Comparison of ENCODE assay signal across 8 cellular contexts in the genomic region with DNA sequence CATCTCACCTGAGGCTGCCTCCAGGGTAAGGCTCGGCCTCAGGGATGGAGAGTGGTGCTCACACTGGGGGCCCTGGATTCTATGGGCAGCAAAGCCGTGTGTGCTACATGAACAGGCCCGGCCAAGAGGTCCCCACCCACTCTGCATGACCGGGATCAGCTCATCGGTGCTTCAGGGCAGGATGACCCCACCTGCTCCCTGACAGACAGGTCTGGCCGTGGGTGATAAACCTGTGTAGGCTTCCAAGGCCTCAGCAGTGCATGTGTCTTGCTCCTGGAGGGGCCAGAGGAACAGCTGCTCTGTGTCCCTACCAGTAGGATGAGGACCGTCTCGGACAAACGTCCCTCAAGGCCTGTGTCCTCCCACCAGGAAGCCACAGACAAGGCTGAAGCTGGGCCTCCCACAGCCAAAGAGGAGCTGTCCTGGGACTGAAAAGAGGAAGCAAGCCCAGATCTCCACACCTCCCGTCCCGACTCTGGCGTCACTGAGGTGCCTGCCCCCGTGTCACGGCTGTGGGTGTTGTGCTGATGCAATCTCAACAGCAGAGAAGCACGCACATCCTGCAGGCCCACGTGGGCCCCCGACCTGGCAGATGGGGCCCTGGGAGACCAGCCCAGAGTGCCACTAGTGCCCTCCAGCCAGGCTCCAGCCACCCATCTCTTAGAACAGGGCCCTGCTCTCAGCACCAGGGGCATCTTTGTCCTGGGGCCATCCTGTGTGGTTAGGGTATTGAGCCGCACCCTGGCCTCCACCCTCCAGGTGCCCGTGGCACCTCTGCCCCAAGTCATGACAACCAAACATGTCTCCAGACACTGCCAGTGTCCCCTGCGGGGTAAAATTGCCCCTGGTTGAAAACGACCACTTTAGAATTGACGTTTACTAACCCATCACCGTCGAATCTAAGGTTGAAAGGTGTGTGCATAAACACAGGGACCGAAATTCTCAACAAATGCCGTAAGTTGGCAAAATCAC.
DNase-seq lines count a peak whose midpoint lies in the region; ATAC-seq and TF ChIP-seq lines count a peak whose summit lies in the region.
"Not testable (repeated sequence)": the region's sequence is repeated elsewhere in the genome, so short reads cannot be mapped to it uniquely, and the experiment has no call there.

No MANE protein-coding gene starts in this region.

- H3K36me3 Mint-ChIP-seq in IgD-negative memory B cell; activated CD8-positive, alpha-beta T cell treated with anti-CD3 and anti-CD28 coated beads for 36 hours (ENCODE audit: low read depth); activated naive CD8-positive, alpha-beta T cell treated with anti-CD3 and anti-CD28 coated beads, Interleukin-2, amount 50 U/mL, for 24 hours (ENCODE audit: low read depth): not testable (repeated sequence)

- H3K27ac ChIP-seq in upper lobe of right lung: peak overlapping the region; percentile 30

- intact Hi-C loops in activated CD8-positive, alpha-beta T cell treated with anti-CD3 and anti-CD28 coated beads for 36 hours (cut with micrococcal nuclease); left colon (cut with DNase I, micrococcal nuclease); upper lobe of right lung (cut with DNase I): not testable (repeated sequence)

- TF ChIP-seq CTCF in activated CD8-positive, alpha-beta T cell treated with anti-CD3 and anti-CD28 coated beads for 36 hours (IDR thresholded peaks at IDR 0.05); upper lobe of right lung (IDR thresholded peaks at IDR 0.05): not testable (repeated sequence)

- POLR2A ChIA-PET in activated CD8-positive, alpha-beta T cell treated with anti-CD3 and anti-CD28 coated beads for 36 hours (lab: Charles Lee): not testable (repeated sequence)

- DNase-seq in activated CD8-positive, alpha-beta T cell treated with anti-CD3 and anti-CD28 coated beads for 36 hours: peak; percentile 93
- peak; percentile 56 for DNase-seq in activated naive CD8-positive, alpha-beta T cell treated with anti-CD3 and anti-CD28 coated beads, Interleukin-2, amount 50 U/mL, for 24 hours
- DNase-seq in left colon (peak; percentile 37 to 59), upper lobe of right lung (peak; percentile 88)
- DNase-seq in stimulated activated CD4-positive, alpha-beta T cell treated with anti-CD3 and anti-CD28 coated beads, Interleukin-1b, Interleukin-23, amount 100 ng/mL, for 48 hours: peak; percentile 73

- CTCF ChIA-PET in activated CD8-positive, alpha-beta T cell treated with anti-CD3 and anti-CD28 coated beads for 36 hours (lab: Charles Lee): not testable (repeated sequence)

- H3K4me3 Mint-ChIP-seq in IgD-negative memory B cell: peak overlapping the region in 2 of 4 donors; percentile 5 to 9
- H3K4me3 Mint-ChIP-seq in activated CD8-positive, alpha-beta T cell treated with anti-CD3 and anti-CD28 coated beads for 36 hours; activated naive CD8-positive, alpha-beta T cell treated with anti-CD3 and anti-CD28 coated beads, Interleukin-2, amount 50 U/mL, for 24 hours: not testable (repeated sequence)

- H3K9me3 Mint-ChIP-seq in IgD-negative memory B cell; activated CD8-positive, alpha-beta T cell treated with anti-CD3 and anti-CD28 coated beads for 36 hours; activated naive CD8-positive, alpha-beta T cell treated with anti-CD3 and anti-CD28 coated beads, Interleukin-2, amount 50 U/mL, for 24 hours: not testable (repeated sequence)

- not testable (repeated sequence) for H3K4me1 ChIP-seq in upper lobe of right lung

- H3K4me1 Mint-ChIP-seq in IgD-negative memory B cell; activated CD8-positive, alpha-beta T cell treated with anti-CD3 and anti-CD28 coated beads for 36 hours (ENCODE audit: low read depth); activated naive CD8-positive, alpha-beta T cell treated with anti-CD3 and anti-CD28 coated beads, Interleukin-2, amount 50 U/mL, for 24 hours: not testable (repeated sequence)

- H3K4me3 ChIP-seq in upper lobe of right lung: not testable (repeated sequence)

- H3K36me3 ChIP-seq in upper lobe of right lung: not testable (repeated sequence)

- H3K27ac Mint-ChIP-seq in IgD-negative memory B cell: peak overlapping the region in 2 of 3 donors; percentile 80 to 96
- peak overlapping the region; percentile 79 for H3K27ac Mint-ChIP-seq in activated CD8-positive, alpha-beta T cell treated with anti-CD3 and anti-CD28 coated beads for 36 hours
- not testable (repeated sequence) for H3K27ac Mint-ChIP-seq in activated naive CD8-positive, alpha-beta T cell treated with anti-CD3 and anti-CD28 coated beads, Interleukin-2, amount 50 U/mL, for 24 hours

- not testable (repeated sequence) for H3K27me3 ChIP-seq in upper lobe of right lung

- peak; percentile 85 for ATAC-seq in GM18907 (IDR thresholded peaks at IDR 0.05; ENCODE audit: unreplicated experiment)
- ATAC-seq in HG02678 (IDR thresholded peaks at IDR 0.05; ENCODE audit: unreplicated experiment): peak; percentile 86
- ATAC-seq in activated CD8-positive, alpha-beta T cell treated with anti-CD3 and anti-CD28 coated beads for 36 hours: peak; percentile 97
- peak; percentile 89 for ATAC-seq in activated naive CD8-positive, alpha-beta T cell treated with anti-CD3 and anti-CD28 coated beads, Interleukin-2, amount 50 U/mL, for 24 hours
- ATAC-seq in left colon: peak; percentile 17
- peak; percentile 92 for ATAC-seq in upper lobe of right lung

- H3K27me3 Mint-ChIP-seq in IgD-negative memory B cell; activated CD8-positive, alpha-beta T cell treated with anti-CD3 and anti-CD28 coated beads for 36 hours; activated naive CD8-positive, alpha-beta T cell treated with anti-CD3 and anti-CD28 coated beads, Interleukin-2, amount 50 U/mL, for 24 hours: not testable (repeated sequence)

- H3K9me3 ChIP-seq in upper lobe of right lung: not testable (repeated sequence)

Comparison
In these comparisons a context has a peak if more than half of its experiments do, and no peak if none do; other contexts are left out.
1. ATAC-seq: peak in every context shown above with its lines; median percentile 97 in activated CD8-positive, alpha-beta T cell treated with anti-CD3 and anti-CD28 coated beads for 36 hours; 92 in upper lobe of right lung; 89 in activated naive CD8-positive, alpha-beta T cell treated with anti-CD3 and anti-CD28 coated beads, Interleukin-2, amount 50 U/mL, for 24 hours; 86 in HG02678; 85 in GM18907; 17 in left colon.